8 cellular contexts compared by ENCODE assay signal in genomic region chr19:34364462-34364829, GRCh38. TPM values are rescaled to one million over a fixed set of nuclear protein-coding genes. Genes with fewer than 3 reads are reported as not detected.
DNase-seq lines count a peak whose midpoint lies in the region; ATAC-seq and TF ChIP-seq lines count a peak whose summit lies in the region.

No MANE protein-coding gene starts in this region.

- peaks cover 35 to 42% of the 10 kb centered on the region in 2 donors for H3K4me1 ChIP-seq in gastrocnemius medialis

- TF ChIP-seq CTCF in GM12875 (IDR thresholded peaks at IDR 0.05; ENCODE audit: borderline replicate concordance, insufficient read depth, low read depth, low read length), result no peak
- TF ChIP-seq CTCF in VCaP (conservative IDR thresholded peaks at IDR 0.05), result no peak
- TF ChIP-seq CTCF in fibroblast of villous mesenchyme (IDR thresholded peaks at IDR 0.05; ENCODE audit: insufficient read depth, low read depth, low read length), result no peak
- TF ChIP-seq CTCF in gastrocnemius medialis (IDR thresholded peaks at IDR 0.05 in 4 of 5, conservative IDR thresholded peaks at IDR 0.05 in 1 of 5), result no peak

- no peak for ATAC-seq in gastrocnemius medialis
- no peak for ATAC-seq in GM18502 (IDR thresholded peaks at IDR 0.05; ENCODE audit: poor library complexity, unreplicated experiment)

- intact Hi-C loops in gastrocnemius medialis (cut with DNase I; ENCODE audit: low total_unique reads), result no loop called here

- no peaks in the 10 kb centered on the region for H3K9me3 ChIP-seq in gastrocnemius medialis

- in situ Hi-C loops in gastrocnemius medialis (cut with MboI; ENCODE audit: low sequenced_read_pairs in 4 of 4), result no loop called here

- DNase-seq in fibroblast of villous mesenchyme (ENCODE audit: low read depth) (no peak), gastrocnemius medialis (no peak), dermis blood vessel endothelial cell (no peak)
- no peak for DNase-seq in stimulated activated naive CD4-positive, alpha-beta T cell treated with Interleukin-2 at 50 U/mL for 16 hours (lab: John Stamatoyannopoulos, UW)
- DNase-seq in effector CD4-positive, alpha-beta T cell, result no peak

- TF ChIP-seq POLR2A in gastrocnemius medialis (IDR thresholded peaks at IDR 0.05), result no peak

- no peaks in the 10 kb centered on the region for H3K27me3 ChIP-seq in gastrocnemius medialis

- peak overlapping the region; percentile 98 for H3K27ac ChIP-seq in VCaP
- peak overlapping the region; percentile 84 to 99 (median 88) for H3K27ac ChIP-seq in gastrocnemius medialis

- H3K36me3 ChIP-seq in gastrocnemius medialis, result peaks cover 0 to 22% of the 10 kb centered on the region in 2 donors

- H3K4me3 ChIP-seq in GM12875 (ENCODE audit: low read depth, low read length), result peak overlapping the region; percentile 78
- peak overlapping the region; percentile 78 for H3K4me3 ChIP-seq in fibroblast of villous mesenchyme (ENCODE audit: low read depth, low read length)
- peak overlapping the region; percentile 58 to 96 (median 82) for H3K4me3 ChIP-seq in gastrocnemius medialis

RNA-seq across cellular contexts. Expression of gene GPI, which starts 0.6 kb away (rescaled TPM):
- total RNA-seq in fibroblast of villous mesenchyme, result 102 and 111 TPM in 2 replicates
- total RNA-seq in gastrocnemius medialis, result 100 to 1,000 TPM in 3 of 4 donors, 10 to 100 TPM in 1; 83.2 to 231 (median 173) TPM
- 128 and 344 TPM in 2 replicates for total RNA-seq in dermis blood vessel endothelial cell

RNA-seq across cellular contexts. Expression of gene PDCD2L, which starts 39.8 kb away (rescaled TPM):
- total RNA-seq in fibroblast of villous mesenchyme (11.7 and 11.9 TPM in 2 replicates), gastrocnemius medialis (10 to 100 TPM; 18.1 to 49.8 (median 25.1) TPM), dermis blood vessel endothelial cell (15.9 and 20.4 TPM in 2 replicates)
